8 cellular contexts compared by ENCODE assay signal in genomic region chr17:28718317-28718672, GRCh38. TPM values are rescaled to one million over a fixed set of nuclear protein-coding genes. Genes with fewer than 3 reads are reported as not detected.
DNase-seq lines count a peak whose midpoint lies in the region; ATAC-seq and TF ChIP-seq lines count a peak whose summit lies in the region.

No MANE protein-coding gene starts in this region.

- peak overlapping the region; percentile 55 for H3K27ac ChIP-seq in angular gyrus (ENCODE audit: low read depth, low read length)
- peak overlapping the region; percentile 86 to 92 (median 89) for H3K27ac ChIP-seq in thyroid gland

- peaks cover 14% of the 10 kb centered on the region for H3K27me3 Mint-ChIP-seq in activated T-cell treated with anti-CD3 and anti-CD28 coated beads, Interleukin-2, amount 50 U/mL, for 4 hours (ENCODE audit: low read depth)

- WGBS in thyroid gland, 2 donors, result 24 to 28% methylated on average over 11 of the region's 11 CpGs

- peaks cover 34 to 43% of the 10 kb centered on the region in 2 donors for H3K4me1 ChIP-seq in thyroid gland

- peaks cover 28% of the 10 kb centered on the region for H3K4me1 Mint-ChIP-seq in activated T-cell treated with anti-CD3 and anti-CD28 coated beads, Interleukin-2, amount 50 U/mL, for 4 hours (ENCODE audit: low read depth)

- H3K27me3 ChIP-seq in thyroid gland, result no peaks in the 10 kb centered on the region

- TF ChIP-seq POLR2A in thyroid gland (IDR thresholded peaks at IDR 0.05), result no peak

- H3K36me3 Mint-ChIP-seq in activated T-cell treated with anti-CD3 and anti-CD28 coated beads, Interleukin-2, amount 50 U/mL, for 4 hours (ENCODE audit: insufficient read depth), result peaks cover 33% of the 10 kb centered on the region

- DNase-seq in activated T-cell treated with anti-CD3 and anti-CD28 coated beads, Interleukin-2, amount 50 U/mL, for 4 hours, result no peak
- DNase-seq in activated T-cell treated with anti-CD3 and anti-CD28 coated beads for 4 hours, result no peak
- DNase-seq in left kidney (ENCODE audit: low read depth, low spot score), result peak; percentile 94
- DNase-seq in thyroid gland, result no peak
- DNase-seq in globus pallidus (ENCODE audit: low spot score), result no peak
- no peak for DNase-seq in NCI-H2227 (lab: John Stamatoyannopoulos, UW; ENCODE audit: unreplicated experiment)
- DNase-seq in DMS53 (lab: John Stamatoyannopoulos, UW), result no peak

- H3K9me3 Mint-ChIP-seq in activated T-cell treated with anti-CD3 and anti-CD28 coated beads, Interleukin-2, amount 50 U/mL, for 4 hours, result no peaks in the 10 kb centered on the region

- peak overlapping the region; percentile 63 for H3K4me3 Mint-ChIP-seq in activated T-cell treated with anti-CD3 and anti-CD28 coated beads, Interleukin-2, amount 50 U/mL, for 4 hours

- H3K9me3 ChIP-seq in thyroid gland, result no peaks in the 10 kb centered on the region

- no peak for ATAC-seq in activated T-cell treated with anti-CD3 and anti-CD28 coated beads, Interleukin-2, amount 50 U/mL, for 4 hours

- H3K4me3 ChIP-seq in thyroid gland (replicated peaks in 1 of 3), result peak overlapping the region in 1 of 3 donors; percentile 83

- intact Hi-C loops in thyroid gland (cut with DNase I), result no loop called here

- H3K36me3 ChIP-seq in thyroid gland, result peaks cover 30 to 35% of the 10 kb centered on the region in 2 donors

- no peak for TF ChIP-seq CTCF in thyroid gland (IDR thresholded peaks at IDR 0.05)

RNA-seq across cellular contexts. Expression of gene RAB34, which starts 0.6 kb away (rescaled TPM):
- 100 to 1,000 TPM in 1 of 3 donors, 10 to 100 TPM in 2; 11.3 to 100 (median 14.1) TPM for total RNA-seq in activated T-cell treated with anti-CD3 and anti-CD28 coated beads, Interleukin-2, amount 50 U/mL, for 4 hours
- 100 to 1,000 TPM; 136 to 186 (median 159) TPM for total RNA-seq in thyroid gland

RNA-seq across cellular contexts. Expression of gene RPL23A, which starts 1.5 kb away (rescaled TPM):
- total RNA-seq in activated T-cell treated with anti-CD3 and anti-CD28 coated beads, Interleukin-2, amount 50 U/mL, for 4 hours, result 1,000 to 10,000 TPM; 2,218 to 2,392 (median 2,312) TPM
- 100 to 1,000 TPM; 181 to 750 (median 443) TPM for total RNA-seq in thyroid gland

RNA-seq across cellular contexts. Expression of gene PROCA1, which starts 6.6 kb away (rescaled TPM):
- total RNA-seq in activated T-cell treated with anti-CD3 and anti-CD28 coated beads, Interleukin-2, amount 50 U/mL, for 4 hours, result 1 to 10 TPM in 2 of 3 donors, under 1 TPM in 1; 0.83 to 1.2 (median 1.1) TPM
- total RNA-seq in thyroid gland, result 1 to 10 TPM in 2 of 4 donors, under 1 TPM in 1, not detected in 1; 0.46 to 4.3 (median 1.1) TPM

RNA-seq across cellular contexts. Expression of gene TLCD1, which starts 7.7 kb away (rescaled TPM):
- 10 to 100 TPM; 20.8 to 28.5 (median 23.8) TPM for total RNA-seq in activated T-cell treated with anti-CD3 and anti-CD28 coated beads, Interleukin-2, amount 50 U/mL, for 4 hours
- total RNA-seq in thyroid gland, result 10 to 100 TPM in 1 of 4 donors, 1 to 10 TPM in 3; 1.6 to 21.4 (median 5.1) TPM

RNA-seq across cellular contexts. Expression of gene NEK8, which starts 10.3 kb away (rescaled TPM):
- total RNA-seq in activated T-cell treated with anti-CD3 and anti-CD28 coated beads, Interleukin-2, amount 50 U/mL, for 4 hours, result 1 to 10 TPM; 5.8 to 7.7 (median 7.6) TPM
- 10 to 100 TPM in 1 of 4 donors, 1 to 10 TPM in 3; 3.9 to 14.0 (median 8.1) TPM for total RNA-seq in thyroid gland
